In genomic region chr3:119098620-119099222, GRCh38 we compare ENCODE assay signal across 8 cellular contexts. TPM values are rescaled to one million over a fixed set of nuclear protein-coding genes. Genes with fewer than 3 reads are reported as not detected.
A peak's percentile ranks its signal among the peaks of the same experiment; 100 is the strongest.
DNase-seq lines count a peak whose midpoint lies in the region; ATAC-seq and TF ChIP-seq lines count a peak whose summit lies in the region.

No MANE protein-coding gene starts in this region.

- H3K9me3 Mint-ChIP-seq in activated T-helper 1 cell treated with anti-CD3 and anti-CD28 coated beads, Interleukin-12 subunit alpha, Interleukin-12 subunit beta, Interleukin-2, Interleukin-4 antibody, amounts not matched to agents 30 ng/mL and 10 ng/mL and 1 ng/mL, durations not matched to agents 14 hours and 24 hours and 36 hours: no peaks in the 10 kb centered on the region

- peaks cover 2% of the 10 kb centered on the region for H3K27me3 Mint-ChIP-seq in activated T-helper 1 cell treated with anti-CD3 and anti-CD28 coated beads, Interleukin-12 subunit alpha, Interleukin-12 subunit beta, Interleukin-2, Interleukin-4 antibody, amounts not matched to agents 30 ng/mL and 10 ng/mL and 1 ng/mL, durations not matched to agents 14 hours and 24 hours and 36 hours (ENCODE audit: insufficient read depth)

- TF ChIP-seq CTCF in RWPE2 (IDR thresholded peaks at IDR 0.05; ENCODE audit: poor library complexity, severe bottlenecking) (peak; percentile 82), fibroblast of mammary gland (conservative IDR thresholded peaks at IDR 0.05; ENCODE audit: control insufficient read depth, insufficient read depth, low read depth, low read length) (peak; percentile 71)

- H3K27me3 ChIP-seq in RWPE2 (ENCODE audit: insufficient read depth, poor library complexity, severe bottlenecking): no peaks in the 10 kb centered on the region

- H3K36me3 ChIP-seq in RWPE2 (ENCODE audit: low read depth): no peaks in the 10 kb centered on the region

- DNase-seq in NCI-H187 (lab: John Stamatoyannopoulos, UW): peak; percentile 4 to 29
- no peak for DNase-seq in NCI-H187 treated with DMSO at 0.1 percent for 48 hours (lab: John Stamatoyannopoulos, UW)
- DNase-seq in RWPE2 (ENCODE audit: low spot score): no peak
- peak; percentile 46 for DNase-seq in fibroblast of mammary gland (ENCODE audit: low read depth)
- DNase-seq in retina: peak; percentile 38
- no peak for DNase-seq in activated CD8-positive, alpha-beta memory T cell treated with anti-CD3 and anti-CD28 coated beads, Interleukin-2, amount 50 U/mL, for 4 hours
- DNase-seq in activated T-helper 1 cell treated with anti-CD3 and anti-CD28 coated beads, Interleukin-12 subunit alpha, Interleukin-12 subunit beta, Interleukin-2, Interleukin-4 antibody, amounts not matched to agents 30 ng/mL and 10 ng/mL and 1 ng/mL, durations not matched to agents 14 hours and 24 hours and 36 hours (ENCODE audit: low spot score): no peak

- H3K4me3 ChIP-seq in RWPE2 (ENCODE audit: severe bottlenecking) (no peak overlapping the region), fibroblast of mammary gland (ENCODE audit: control insufficient read depth, low read depth, low read length) (no peak overlapping the region)

- no peaks in the 10 kb centered on the region for H3K36me3 Mint-ChIP-seq in activated T-helper 1 cell treated with anti-CD3 and anti-CD28 coated beads, Interleukin-12 subunit alpha, Interleukin-12 subunit beta, Interleukin-2, Interleukin-4 antibody, amounts not matched to agents 30 ng/mL and 10 ng/mL and 1 ng/mL, durations not matched to agents 14 hours and 24 hours and 36 hours (ENCODE audit: low read depth)

- H3K9me3 ChIP-seq in RWPE2 (ENCODE audit: severe bottlenecking): no peaks in the 10 kb centered on the region

- no peak overlapping the region for H3K4me3 Mint-ChIP-seq in activated T-helper 1 cell treated with anti-CD3 and anti-CD28 coated beads, Interleukin-12 subunit alpha, Interleukin-12 subunit beta, Interleukin-2, Interleukin-4 antibody, amounts not matched to agents 30 ng/mL and 10 ng/mL and 1 ng/mL, durations not matched to agents 14 hours and 24 hours and 36 hours

- no peak overlapping the region for H3K27ac ChIP-seq in RWPE2 (ENCODE audit: poor library complexity, severe bottlenecking)

- H3K4me1 ChIP-seq in RWPE2 (ENCODE audit: insufficient read depth, poor library complexity, severe bottlenecking): no peaks in the 10 kb centered on the region

- intact Hi-C loops in activated T-helper 1 cell treated with anti-CD3 and anti-CD28 coated beads, Interleukin-12 subunit alpha, Interleukin-12 subunit beta, Interleukin-2, Interleukin-4 antibody, amounts not matched to agents 30 ng/mL and 10 ng/mL and 1 ng/mL, durations not matched to agents 14 hours and 24 hours and 36 hours (cut with micrococcal nuclease): loop anchor here (1.0 to 5.0 kb wide), 4 partner anchors 64 to 584 kb away; partner anchors contain the start of gene IGSF11

- ATAC-seq in HG03565 (IDR thresholded peaks at IDR 0.05; ENCODE audit: unreplicated experiment) (peak; percentile 51), RWPE2 (ENCODE audit: low read depth) (no peak)

- no peak overlapping the region for H3K27ac Mint-ChIP-seq in activated T-helper 1 cell treated with anti-CD3 and anti-CD28 coated beads, Interleukin-12 subunit alpha, Interleukin-12 subunit beta, Interleukin-2, Interleukin-4 antibody, amounts not matched to agents 30 ng/mL and 10 ng/mL and 1 ng/mL, durations not matched to agents 14 hours and 24 hours and 36 hours

- no peaks in the 10 kb centered on the region for H3K4me1 Mint-ChIP-seq in activated T-helper 1 cell treated with anti-CD3 and anti-CD28 coated beads, Interleukin-12 subunit alpha, Interleukin-12 subunit beta, Interleukin-2, Interleukin-4 antibody, amounts not matched to agents 30 ng/mL and 10 ng/mL and 1 ng/mL, durations not matched to agents 14 hours and 24 hours and 36 hours (ENCODE audit: low read depth)

RNA-seq across cellular contexts. Expression of gene TEX55, which starts 47.2 kb away (rescaled TPM):
- not detected in 2 replicates for total RNA-seq in activated T-helper 1 cell treated with anti-CD3 and anti-CD28 coated beads, Interleukin-12 subunit alpha, Interleukin-12 subunit beta, Interleukin-2, Interleukin-4 antibody, amounts not matched to agents 30 ng/mL and 10 ng/mL and 1 ng/mL, durations not matched to agents 14 hours and 24 hours and 36 hours

Comparison
In these comparisons a context has a peak if more than half of its experiments do, and no peak if none do; other contexts are left out.
1. DNase-seq: peak in NCI-H187 (2 of 2), fibroblast of mammary gland (single experiment) and retina (single experiment); none in NCI-H187 treated with DMSO at 0.1 percent for 48 hours (single experiment), RWPE2 (single experiment), activated CD8-positive, alpha-beta memory T cell treated with anti-CD3 and anti-CD28 coated beads, Interleukin-2, amount 50 U/mL, for 4 hours (single experiment) and activated T-helper 1 cell treated with anti-CD3 and anti-CD28 coated beads, Interleukin-12 subunit alpha, Interleukin-12 subunit beta, Interleukin-2, Interleukin-4 antibody, amounts not matched to agents 30 ng/mL and 10 ng/mL and 1 ng/mL, durations not matched to agents 14 hours and 24 hours and 36 hours (single experiment).